16 cellular contexts compared by ENCODE assay signal in the genomic region with DNA sequence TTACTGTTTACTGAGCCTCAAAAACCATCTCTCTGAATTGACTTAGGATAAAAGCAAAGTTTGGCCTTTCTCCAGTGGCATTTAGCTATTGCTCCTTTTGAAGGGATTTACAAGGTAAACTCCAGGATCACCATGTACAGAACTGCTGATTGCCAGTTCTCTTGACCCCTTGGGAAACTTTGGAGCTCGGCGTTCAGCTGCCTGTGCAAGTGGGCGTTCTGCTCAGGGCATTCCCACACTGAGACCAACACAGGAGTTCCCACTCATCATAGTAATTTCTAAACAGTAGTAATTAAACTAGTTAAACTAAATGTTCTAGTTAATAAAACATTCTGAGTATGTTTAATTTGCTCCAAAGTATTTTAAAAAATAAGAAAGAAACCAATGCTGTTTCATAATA. TPM values are rescaled to one million over a fixed set of nuclear protein-coding genes. Genes with fewer than 3 reads are reported as not detected.
DNase-seq lines count a peak whose midpoint lies in the region; ATAC-seq and TF ChIP-seq lines count a peak whose summit lies in the region.
"Had no signal": no experiment of that assay in that cellular context is flagged by ENCODE, and none has a peak within 500 bp of the region (broad histone marks: within the 10 kb centered on the region; RNA-seq: fewer than 3 reads in every experiment).

No MANE protein-coding gene starts in this region.

- no peak overlapping the region for H3K27ac ChIP-seq in gastrocnemius medialis
- H3K27ac ChIP-seq: BLaER1, HL-60 had no signal

- DNase-seq in renal cortical epithelial cell (ENCODE audit: low read depth) (peak; percentile 37), HK-2 (ENCODE audit: unreplicated experiment) (no peak), gastrocnemius medialis (no peak)
- DNase-seq: CD8-positive, alpha-beta memory T cell; DMS79; GOT3; NCI-H146; NCI-H2081; NCI-H748 treated with DMSO at 0.1 percent for 48 hours had no signal

- TF ChIP-seq CTCF in gastrocnemius medialis (IDR thresholded peaks at IDR 0.05 in 4 of 5, conservative IDR thresholded peaks at IDR 0.05 in 1 of 5) = no peak

- intact Hi-C loops in gastrocnemius medialis (cut with DNase I; ENCODE audit: low total_unique reads) = no loop called here

- no peaks in the 10 kb centered on the region for H3K36me3 ChIP-seq in gastrocnemius medialis

- TF ChIP-seq POLR2A in gastrocnemius medialis (IDR thresholded peaks at IDR 0.05) = no peak

- no peaks in the 10 kb centered on the region for H3K9me3 ChIP-seq in gastrocnemius medialis

- in situ Hi-C loops in gastrocnemius medialis (cut with MboI; ENCODE audit: low sequenced_read_pairs in 4 of 4) = no loop called here

- H3K4me3 ChIP-seq in gastrocnemius medialis = no peak overlapping the region
- H3K4me3 ChIP-seq: BLaER1 had no signal

- peaks cover 0 to 13% of the 10 kb centered on the region in 2 donors for H3K4me1 ChIP-seq in gastrocnemius medialis

- ATAC-seq in GM21367 (IDR thresholded peaks at IDR 0.05; ENCODE audit: unreplicated experiment) = peak; percentile 3
- peak; percentile 17 for ATAC-seq in HG02759 (IDR thresholded peaks at IDR 0.05; ENCODE audit: unreplicated experiment)
- ATAC-seq in HG03571 (IDR thresholded peaks at IDR 0.05; ENCODE audit: unreplicated experiment) = peak; percentile 2
- no peak for ATAC-seq in HG03342 (IDR thresholded peaks at IDR 0.05; ENCODE audit: unreplicated experiment)
- no peak for ATAC-seq in gastrocnemius medialis
- ATAC-seq: Panc1 had no signal

- no peaks in the 10 kb centered on the region for H3K27me3 ChIP-seq in gastrocnemius medialis
- H3K27me3 ChIP-seq: BLaER1 had no signal

RNA-seq across cellular contexts. Expression of a gene that starts 14.9 kb away (rescaled TPM):
- total RNA-seq in renal cortical epithelial cell (under 0.01 and 0.35 TPM in 2 replicates), gastrocnemius medialis (10 to 100 TPM in 3 of 4 donors, 1 to 10 TPM in 1; 5.3 to 19.3 (median 15.1) TPM)

Comparison
In these comparisons a context has a peak if more than half of its experiments do, and no peak if none do; other contexts are left out.
1. ATAC-seq: peak in GM21367 (single experiment), HG02759 (single experiment) and HG03571 (single experiment); none in HG03342 (single experiment) and gastrocnemius medialis (0 of 2).